Comparison of ENCODE assay signal across 21 cellular contexts in the genomic region with DNA sequence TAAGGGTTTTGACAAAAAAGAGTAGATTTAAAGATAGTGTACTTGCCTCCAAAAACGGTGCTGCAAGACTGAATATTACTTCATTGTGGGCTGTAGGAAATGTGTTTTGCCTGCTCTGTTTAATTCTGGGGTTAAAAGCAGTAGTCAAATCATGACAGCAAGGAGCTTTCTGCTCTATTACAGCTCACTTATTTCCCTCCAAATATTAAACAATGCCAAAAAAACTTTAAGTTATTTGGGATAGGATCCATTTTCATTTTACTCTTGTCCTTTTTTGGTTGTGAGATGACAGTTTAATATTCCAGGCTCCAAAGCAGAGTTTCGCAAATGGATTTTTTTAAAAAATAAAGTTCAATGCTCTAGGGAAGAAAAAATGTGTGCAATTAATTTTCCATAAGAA.
"Had no signal": no experiment of that assay in that cellular context is flagged by ENCODE, and none has a peak within 500 bp of the region (broad histone marks: within the 10 kb centered on the region; RNA-seq: fewer than 3 reads in every experiment).

No MANE protein-coding gene starts in this region.

- H3K36me3 ChIP-seq: adrenal gland, breast epithelium, prostate gland, right atrium auricular region, tibial nerve had no signal

- H3K27me3 ChIP-seq: adrenal gland, breast epithelium, foreskin keratinocyte, right atrium auricular region, tibial nerve had no signal

- ATAC-seq: esophagus mucosa; left lobe of liver; stimulated activated naive CD8-positive, alpha-beta T cell treated with anti-CD3 and anti-CD28 coated beads, Interleukin-15, Interleukin-2, amounts not matched to agents 100 U/mL and 50 U/mL, for 24 hours had no signal

- DNase-seq: activated CD4-positive, alpha-beta T cell treated with anti-CD3 and anti-CD28 coated beads, Interleukin-2, amount 50 U/mL, for 1 hour; activated CD4-positive, CD25-positive, alpha-beta regulatory T cell treated with anti-CD3 and anti-CD28 coated beads, Interleukin-2, amount 50 U/mL, for 72 hours; activated CD8-positive, alpha-beta memory T cell treated with anti-CD3 and anti-CD28 coated beads for 24 hours; activated CD8-positive, alpha-beta memory T cell treated with anti-CD3 and anti-CD28 coated beads, Interleukin-2, amount 50 U/mL, for 48 hours; activated effector memory CD4-positive, alpha-beta T cell treated with anti-CD3 and anti-CD28 coated beads, Interleukin-2, amount 50 U/mL, for 16 hours; activated T-cell treated with anti-CD3 and anti-CD28 coated beads, Interleukin-2, amount 50 U/mL, for 48 hours; adrenal gland; cerebellar nuclear complex; cortex of kidney; glutamatergic neuron; hippocampal formation; stimulated activated CD4-positive, alpha-beta T cell treated with anti-CD3 and anti-CD28 coated beads, Interleukin-2, amount 100 ng/mL, for 24 hours; stimulated activated naive CD8-positive, alpha-beta T cell treated with anti-CD3 and anti-CD28 coated beads, Interleukin-15, Interleukin-2, amounts not matched to agents 100 U/mL and 50 U/mL, for 24 hours had no signal

- H3K4me1 ChIP-seq: adrenal gland, breast epithelium, prostate gland, right atrium auricular region had no signal

- H3K36me3 Mint-ChIP-seq: activated naive CD4-positive, alpha-beta T cell treated with anti-CD3 and anti-CD28 coated beads, Interleukin-2, amount 50 U/mL, for 24 hours had no signal

- H3K27ac ChIP-seq: adrenal gland, breast epithelium, foreskin keratinocyte, prostate gland, right atrium auricular region, tibial nerve had no signal

- H3K4me1 Mint-ChIP-seq: activated naive CD4-positive, alpha-beta T cell treated with anti-CD3 and anti-CD28 coated beads, Interleukin-2, amount 50 U/mL, for 24 hours had no signal

- H3K9me3 ChIP-seq: adrenal gland, prostate gland, right atrium auricular region had no signal

- H3K4me3 Mint-ChIP-seq: activated naive CD4-positive, alpha-beta T cell treated with anti-CD3 and anti-CD28 coated beads, Interleukin-2, amount 50 U/mL, for 24 hours had no signal

- H3K27ac Mint-ChIP-seq: activated naive CD4-positive, alpha-beta T cell treated with anti-CD3 and anti-CD28 coated beads, Interleukin-2, amount 50 U/mL, for 24 hours had no signal

- H3K4me3 ChIP-seq: adrenal gland, breast epithelium, prostate gland, right atrium auricular region, tibial nerve had no signal
